In genomic region chr10:57249615-57250281, GRCh38 we compare ENCODE assay signal across 29 cellular contexts.
"Had no signal": no experiment of that assay in that cellular context is flagged by ENCODE, and none has a peak within 500 bp of the region (broad histone marks: within the 10 kb centered on the region; RNA-seq: fewer than 3 reads in every experiment).

No MANE protein-coding gene starts in this region.

- H3K9me3 ChIP-seq: adrenal gland, ascending aorta, breast epithelium had no signal

- H3K27me3 ChIP-seq: adrenal gland, ascending aorta, breast epithelium, cardiac muscle cell had no signal

- H3K36me3 ChIP-seq: adrenal gland, ascending aorta, breast epithelium, cardiac muscle cell, WERI-Rb-1 had no signal

- DNase-seq: activated B cell treated with CpG ODN at 0.5 μM for 24 hours; activated CD4-positive, alpha-beta T cell treated with anti-CD3 and anti-CD28 coated beads for 48 hours; activated CD4-positive, alpha-beta T cell treated with anti-CD3 and anti-CD28 coated beads, Interleukin-2, amount 50 U/mL, for 1 hour; activated CD4-positive, alpha-beta T cell treated with anti-CD3 and anti-CD28 coated beads, Interleukin-2, amount 50 U/mL, for 48 hours; activated CD8-positive, alpha-beta memory T cell treated with anti-CD3 and anti-CD28 coated beads for 24 hours; activated CD8-positive, alpha-beta T cell treated with anti-CD3 and anti-CD28 coated beads for 36 hours; activated effector memory CD4-positive, alpha-beta T cell treated with anti-CD3 and anti-CD28 coated beads, Interleukin-2, amount 50 U/mL, for 16 hours; activated naive CD4-positive, alpha-beta T cell treated with anti-CD3 and anti-CD28 coated beads for 36 hours; activated naive CD8-positive, alpha-beta T cell treated with anti-CD3 and anti-CD28 coated beads for 36 hours; activated naive CD8-positive, alpha-beta T cell treated with anti-CD3 and anti-CD28 coated beads, Interleukin-2, amount 50 U/mL, for 24 hours; activated T-cell treated with anti-CD3 and anti-CD28 coated beads, Interleukin-2, amount 50 U/mL, for 4 hours; amygdala; central memory CD4-positive, alpha-beta T cell; cerebellar nuclear complex; effector memory CD4-positive, alpha-beta T cell; endodermal cell; foreskin fibroblast; head of caudate nucleus; T-helper 2 cell; WERI-Rb-1 had no signal

- H3K4me1 ChIP-seq: adrenal gland, ascending aorta, breast epithelium had no signal

- H3K27ac ChIP-seq: adrenal gland, ascending aorta, breast epithelium, cardiac muscle cell, coronary artery, dorsolateral prefrontal cortex, WERI-Rb-1 had no signal

- H3K4me3 ChIP-seq: adrenal gland, ascending aorta, breast epithelium, cardiac muscle cell, coronary artery, dorsolateral prefrontal cortex had no signal

- ATAC-seq: activated CD4-positive, CD25-positive, alpha-beta regulatory T cell treated with anti-CD3 and anti-CD28 coated beads, Interleukin-2, amount 50 U/mL, for 24 hours; activated CD8-positive, alpha-beta T cell treated with anti-CD3 and anti-CD28 coated beads for 36 hours; activated naive CD8-positive, alpha-beta T cell treated with anti-CD3 and anti-CD28 coated beads, Interleukin-2, amount 50 U/mL, for 24 hours; activated T-cell treated with anti-CD3 and anti-CD28 coated beads, Interleukin-2, amount 50 U/mL, for 4 hours; activated T-helper 17 cell treated with anti-CD3 and anti-CD28 coated beads, Interleukin-2, amount 50 U/mL, for 72 hours; esophagus mucosa had no signal
